18 cellular contexts compared by ENCODE assay signal in genomic region chr9:106927916-106928315, GRCh38.
"Had no signal": no experiment of that assay in that cellular context is flagged by ENCODE, and none has a peak within 500 bp of the region (broad histone marks: within the 10 kb centered on the region; RNA-seq: fewer than 3 reads in every experiment).

No MANE protein-coding gene starts in this region.

- H3K4me3 ChIP-seq: dorsolateral prefrontal cortex, thyroid gland had no signal

- H3K36me3 Mint-ChIP-seq: activated CD8-positive, alpha-beta memory T cell treated with anti-CD3 and anti-CD28 coated beads, Interleukin-2, amount 10 ng/mL, durations not matched to agents 7 days and 5 days; activated naive CD8-positive, alpha-beta T cell treated with anti-CD3 and anti-CD28 coated beads, Interleukin-2, amount 10 ng/mL, durations not matched to agents 7 days and 5 days had no signal

- H3K27me3 Mint-ChIP-seq: activated CD8-positive, alpha-beta memory T cell treated with anti-CD3 and anti-CD28 coated beads, Interleukin-2, amount 10 ng/mL, durations not matched to agents 7 days and 5 days; activated naive CD8-positive, alpha-beta T cell treated with anti-CD3 and anti-CD28 coated beads, Interleukin-2, amount 10 ng/mL, durations not matched to agents 7 days and 5 days; activated T-helper 17 cell treated with anti-CD3 and anti-CD28 coated beads, Interleukin-2, amount 50 U/mL, for 72 hours; brain; progenitor cell of endocrine pancreas had no signal

- H3K9me3 Mint-ChIP-seq: endodermal cell had no signal

- H3K4me3 Mint-ChIP-seq: activated CD8-positive, alpha-beta memory T cell treated with anti-CD3 and anti-CD28 coated beads, Interleukin-2, amount 10 ng/mL, durations not matched to agents 7 days and 5 days; activated naive CD8-positive, alpha-beta T cell treated with anti-CD3 and anti-CD28 coated beads, Interleukin-2, amount 10 ng/mL, durations not matched to agents 7 days and 5 days; activated T-helper 17 cell treated with anti-CD3 and anti-CD28 coated beads, Interleukin-2, amount 50 U/mL, for 72 hours; brain; endodermal cell had no signal

- DNase-seq: activated CD4-positive, alpha-beta T cell treated with anti-CD3 and anti-CD28 coated beads, Interleukin-2, amount 50 U/mL, for 48 hours; activated CD8-positive, alpha-beta memory T cell treated with anti-CD3 and anti-CD28 coated beads, Interleukin-2, amount 10 ng/mL, durations not matched to agents 7 days and 5 days; activated naive CD4-positive, alpha-beta T cell; activated naive CD8-positive, alpha-beta T cell treated with anti-CD3 and anti-CD28 coated beads, Interleukin-2, amount 10 ng/mL, durations not matched to agents 7 days and 5 days; central memory CD4-positive, alpha-beta T cell; dorsolateral prefrontal cortex; endodermal cell; foreskin keratinocyte; glutamatergic neuron; hypothalamus; midbrain; stimulated activated CD4-positive, alpha-beta T cell treated with anti-CD3 and anti-CD28 coated beads, Interleukin-12 subunit alpha, Interleukin-12 subunit beta, amount 100 ng/mL, for 4 hours; stimulated activated CD4-positive, alpha-beta T cell treated with anti-CD3 and anti-CD28 coated beads, Interleukin-2, amount 100 ng/mL, for 24 hours; stimulated activated naive CD4-positive, alpha-beta T cell treated with Interleukin-2 at 50 U/mL for 16 hours; thyroid gland had no signal

- H3K4me1 Mint-ChIP-seq: activated CD8-positive, alpha-beta memory T cell treated with anti-CD3 and anti-CD28 coated beads, Interleukin-2, amount 10 ng/mL, durations not matched to agents 7 days and 5 days; activated naive CD8-positive, alpha-beta T cell treated with anti-CD3 and anti-CD28 coated beads, Interleukin-2, amount 10 ng/mL, durations not matched to agents 7 days and 5 days; activated T-helper 17 cell treated with anti-CD3 and anti-CD28 coated beads, Interleukin-2, amount 50 U/mL, for 72 hours had no signal

- H3K27ac Mint-ChIP-seq: activated CD8-positive, alpha-beta memory T cell treated with anti-CD3 and anti-CD28 coated beads, Interleukin-2, amount 10 ng/mL, durations not matched to agents 7 days and 5 days; activated naive CD8-positive, alpha-beta T cell treated with anti-CD3 and anti-CD28 coated beads, Interleukin-2, amount 10 ng/mL, durations not matched to agents 7 days and 5 days; activated T-helper 17 cell treated with anti-CD3 and anti-CD28 coated beads, Interleukin-2, amount 50 U/mL, for 72 hours; brain; endodermal cell; progenitor cell of endocrine pancreas had no signal
